ENCODE assay signal across 13 cellular contexts in genomic region chr14:32940711-32941667, GRCh38. TPM values are rescaled to one million over a fixed set of nuclear protein-coding genes. Genes with fewer than 3 reads are reported as not detected.
DNase-seq lines count a peak whose midpoint lies in the region; ATAC-seq, FAIRE-seq and TF ChIP-seq lines count a peak whose summit lies in the region.
"Had no signal": no experiment of that assay in that cellular context is flagged by ENCODE, and none has a peak within 500 bp of the region (broad histone marks: within the 10 kb centered on the region; RNA-seq: fewer than 3 reads in every experiment).

No MANE protein-coding gene starts in this region.

- intact Hi-C loops in esophagus muscularis mucosa (cut with DNase I) = loop anchor here (5.0 kb wide), 1 partner anchor 114 kb away; no protein-coding TSS in a partner anchor

- ATAC-seq in A549 (no peak), HG02759 (IDR thresholded peaks at IDR 0.05; ENCODE audit: unreplicated experiment) (no peak)
- ATAC-seq: activated CD8-positive, alpha-beta T cell treated with anti-CD3 and anti-CD28 coated beads for 36 hours had no signal

- TF ChIP-seq EP300 in A549 (IDR thresholded peaks at IDR 0.05) (no peak), esophagus muscularis mucosa (IDR thresholded peaks at IDR 0.05) (no peak)

- TF ChIP-seq CTCF in A549 (IDR thresholded peaks at IDR 0.05) = no peak
- no peak for TF ChIP-seq CTCF in esophagus muscularis mucosa (IDR thresholded peaks at IDR 0.05)

- H3K27ac ChIP-seq in A549 = no peak overlapping the region
- peak overlapping the region; percentile 90 to 94 (median 94) for H3K27ac ChIP-seq in esophagus muscularis mucosa (replicated peaks in 1 of 4)
- H3K27ac ChIP-seq: neutrophil had no signal

- H3K27me3 ChIP-seq in esophagus muscularis mucosa (peaks cover 0 to 6% (median 0%) of the 10 kb centered on the region in 4 donors), neuron (ENCODE audit: insufficient read depth, low read length) (no peaks in the 10 kb centered on the region)

- DNase-seq in A549 (ENCODE audit: low read depth in 1 of 2, low spot score in 1 of 2) = no peak
- DNase-seq in NCI-H69 (lab: John Stamatoyannopoulos, UW) = peak; percentile 34
- no peak for DNase-seq in esophagus muscularis mucosa (ENCODE audit: extremely low spot score)
- DNase-seq in H54 (ENCODE audit: insufficient read length, low spot score) = no peak
- DNase-seq in OCI-M2 (lab: John Stamatoyannopoulos, UW; ENCODE audit: unreplicated experiment) = no peak
- DNase-seq in iPS-NIHi7 (ENCODE audit: extremely low spot score) = no peak
- DNase-seq: activated CD8-positive, alpha-beta T cell treated with anti-CD3 and anti-CD28 coated beads for 36 hours; DMS153; Right ventricle myocardium superior had no signal

- TF ChIP-seq POLR2A in A549 (IDR thresholded peaks at IDR 0.05; ENCODE audit: low read length) = no peak
- TF ChIP-seq POLR2A in esophagus muscularis mucosa (IDR thresholded peaks at IDR 0.05; ENCODE audit: low read depth) = no peak
- TF ChIP-seq POLR2A in H54 (IDR thresholded peaks at IDR 0.05; ENCODE audit: low read depth, low read length) = no peak

- no peak overlapping the region for H3K4me2 ChIP-seq in A549

- POLR2A ChIA-PET in A549 (lab: Yijun Ruan, JAX) = no interaction called here

- no peak overlapping the region for H2AFZ ChIP-seq in neuron (ENCODE audit: low read depth, low read length)

- FAIRE-seq in A549 (lab: Jason Lieb, UNC) (peak; percentile 56), H54 (lab: Jason Lieb, UNC) (no peak)
- FAIRE-seq: TTC549 had no signal

- H3K4me3 ChIP-seq in A549 (no peak overlapping the region), esophagus muscularis mucosa (peak overlapping the region in 3 of 4 donors; percentile 70 to 96 (median 71)), neuron (ENCODE audit: low read length) (peak overlapping the region; percentile 80)

- H3K36me3 ChIP-seq in esophagus muscularis mucosa (no peaks in the 10 kb centered on the region), neuron (ENCODE audit: insufficient read depth, low read length) (peaks cover 2% of the 10 kb centered on the region)
- H3K36me3 ChIP-seq: neutrophil had no signal

- H3K4me1 ChIP-seq in A549 = no peaks in the 10 kb centered on the region
- H3K4me1 ChIP-seq in esophagus muscularis mucosa = peaks cover 10 to 25% (median 20%) of the 10 kb centered on the region in 4 donors
- H3K4me1 ChIP-seq in neuron (ENCODE audit: insufficient read depth, low read length) = peaks cover 47% of the 10 kb centered on the region

- CTCF ChIA-PET in A549 (lab: Yijun Ruan, JAX) = no interaction called here

- no peaks in the 10 kb centered on the region for H3K9me3 ChIP-seq in A549
- no peaks in the 10 kb centered on the region for H3K9me3 ChIP-seq in esophagus muscularis mucosa
- no peaks in the 10 kb centered on the region for H3K9me3 ChIP-seq in neuron (ENCODE audit: low read length)
- H3K9me3 ChIP-seq: neutrophil had no signal

- no peak for TF ChIP-seq RAD21 in A549 (conservative IDR thresholded peaks at IDR 0.05 in 1 of 2, IDR thresholded peaks at IDR 0.05 in 1 of 2)

- 68% methylated on average over 7 of the region's 7 CpGs for WGBS in A549 (ENCODE audit: missing lambda C conversion rate)
- WGBS in esophagus muscularis mucosa = 74% methylated on average over 7 of the region's 7 CpGs

TF ChIP-seq in A549, 52 proteins besides CTCF, POLR2A, EP300 and RAD21:
- TF ChIP-seq REST (IDR thresholded peaks at IDR 0.05) (no peak), MAZ (IDR thresholded peaks at IDR 0.05; ENCODE audit: borderline replicate concordance, low read depth, low read length) (no peak), ATOH8 (CRISPR knock-in tag; IDR thresholded peaks at IDR 0.05; ENCODE audit: low read depth) (no peak), JUN (IDR thresholded peaks at IDR 0.05) (no peak), FOXS1 (CRISPR knock-in tag; IDR thresholded peaks at IDR 0.05) (no peak), MYC (IDR thresholded peaks at IDR 0.05; ENCODE audit: borderline replicate concordance, low read length) (no peak), ESRRA (IDR thresholded peaks at IDR 0.05; ENCODE audit: borderline replicate concordance, low read length) (no peak), BHLHE40 (IDR thresholded peaks at IDR 0.05; ENCODE audit: low read depth, low read length) (no peak), KDM1A (IDR thresholded peaks at IDR 0.05; ENCODE audit: low read depth) (no peak), FOSL2 (IDR thresholded peaks at IDR 0.05) (no peak), FOSL2 (CRISPR knock-in tag; IDR thresholded peaks at IDR 0.05) (no peak), HES2 (IDR thresholded peaks at IDR 0.05) (no peak), HMGXB4 (CRISPR knock-in tag; IDR thresholded peaks at IDR 0.05; ENCODE audit: borderline replicate concordance) (no peak), HOXA7 (CRISPR knock-in tag; IDR thresholded peaks at IDR 0.05) (no peak), RFX5 (IDR thresholded peaks at IDR 0.05) (no peak), SMC3 (IDR thresholded peaks at IDR 0.05) (no peak), JUNB (IDR thresholded peaks at IDR 0.05) (no peak)

RNA-seq across cellular contexts. Expression of gene NPAS3, which starts 2.3 kb away (rescaled TPM):
- polyA plus RNA-seq in A549 (2011; rRNA removed) (not detected in 2 replicates), A549 (2017; fragmentation: RNase III; extraction: RNeasy Plus Mini Kit Qiagen cat#74134 plus additional on column Dnase treatment) (not detected in 3 replicates)
- not detected in 2 replicates for polyA plus RNA-seq in A549 (2012; cell fraction: cytosol; rRNA removed)
- polyA plus RNA-seq in A549 (2012; cell fraction: nucleus; rRNA removed) = not detected in 2 replicates
- not detected in 2 replicates for polyA minus RNA-seq in A549 (2011; rRNA and poly(A)+ RNA removed)
- 1 to 10 TPM; 3.3 to 7.3 (median 5.8) TPM for total RNA-seq in esophagus muscularis mucosa
- total RNA-seq: activated CD8-positive, alpha-beta T cell treated with anti-CD3 and anti-CD28 coated beads for 36 hours had no signal

Comparison
In these comparisons a context has a peak if more than half of its experiments do, and no peak if none do; other contexts are left out.
1. H3K27ac ChIP-seq: peak in esophagus muscularis mucosa (4 of 4); none in A549 (0 of 2).